28 cellular contexts compared by ENCODE assay signal in genomic region chr2:96699021-96699420, GRCh38. TPM values are rescaled to one million over a fixed set of nuclear protein-coding genes. Genes with fewer than 3 reads are reported as not detected.
"Had no signal": no experiment of that assay in that cellular context is flagged by ENCODE, and none has a peak within 500 bp of the region (broad histone marks: within the 10 kb centered on the region; RNA-seq: fewer than 3 reads in every experiment).

No MANE protein-coding gene starts in this region.

- H3K4me1 Mint-ChIP-seq: activated CD4-positive, alpha-beta T cell treated with anti-CD3 and anti-CD28 coated beads for 36 hours; activated CD4-positive, alpha-beta T cell treated with anti-CD3 and anti-CD28 coated beads, Interleukin-2, amount 10 ng/mL, durations not matched to agents 7 days and 5 days had no signal

- H3K27me3 Mint-ChIP-seq: activated CD4-positive, alpha-beta T cell treated with anti-CD3 and anti-CD28 coated beads for 36 hours; activated CD4-positive, alpha-beta T cell treated with anti-CD3 and anti-CD28 coated beads, Interleukin-2, amount 10 ng/mL, durations not matched to agents 7 days and 5 days had no signal

- H3K9me3 Mint-ChIP-seq: activated CD4-positive, alpha-beta T cell treated with anti-CD3 and anti-CD28 coated beads, Interleukin-2, amount 10 ng/mL, durations not matched to agents 7 days and 5 days; activated naive CD4-positive, alpha-beta T cell treated with anti-CD3 and anti-CD28 coated beads for 36 hours; activated naive CD4-positive, alpha-beta T cell treated with anti-CD3 and anti-CD28 coated beads, Interleukin-2, amount 50 U/mL, for 72 hours; activated T-cell treated with anti-CD3 and anti-CD28 coated beads, Interleukin-2, amount 50 U/mL, for 4 hours; T-helper 1 cell treated with Interleukin-12 subunit alpha and Interleukin-12 subunit beta and Interleukin-4 antibody, amounts not matched to agents 30 μg/mL and 1 μg/mL, for 36 hours; T-helper 2 cell treated with Interferon-gamma antibody and Interleukin-4, amounts not matched to agents 5 μg/mL and 100 μg/mL, for 36 hours had no signal

- H3K36me3 Mint-ChIP-seq: activated naive CD4-positive, alpha-beta T cell treated with anti-CD3 and anti-CD28 coated beads, Interleukin-2, amount 50 U/mL, for 72 hours had no signal

- ATAC-seq: activated CD4-positive, alpha-beta T cell treated with anti-CD3 and anti-CD28 coated beads for 36 hours; activated CD8-positive, alpha-beta T cell treated with anti-CD3 and anti-CD28 coated beads, Interleukin-2, amount 10 ng/mL, durations not matched to agents 7 days and 5 days; activated naive CD4-positive, alpha-beta T cell treated with anti-CD3 and anti-CD28 coated beads, Interleukin-2, amount 50 U/mL, for 72 hours; activated T-cell treated with anti-CD3 and anti-CD28 coated beads, Interleukin-2, amount 50 U/mL, for 4 hours; body of pancreas; K562; Panc1 had no signal

- DNase-seq: activated CD4-positive, alpha-beta T cell treated with anti-CD3 and anti-CD28 coated beads for 36 hours; activated CD4-positive, alpha-beta T cell treated with anti-CD3 and anti-CD28 coated beads, Interleukin-2, amount 10 ng/mL, durations not matched to agents 7 days and 5 days; activated CD4-positive, alpha-beta T cell treated with anti-CD3 and anti-CD28 coated beads, Interleukin-2, amount 50 U/mL, for 48 hours; activated CD8-positive, alpha-beta T cell treated with anti-CD3 and anti-CD28 coated beads, Interleukin-2, amount 10 ng/mL, durations not matched to agents 7 days and 5 days; activated gamma-delta T cell treated with Interleukin-2 at 50 U/mL for 16 hours; activated naive CD4-positive, alpha-beta T cell treated with anti-CD3 and anti-CD28 coated beads for 36 hours; activated T-cell treated with anti-CD3 and anti-CD28 coated beads, Interleukin-2, amount 50 U/mL, for 4 hours; body of pancreas; IMR-90; NCI-H1105; NCI-H1417 treated with DMSO at 0.1 percent for 48 hours; NCI-H187 treated with DMSO at 0.1 percent for 48 hours; NCI-H2081; NCI-H2171 treated with DMSO at 0.1 percent for 48 hours; NCI-H226; NCI-H446 treated with DMSO at 0.1 percent for 48 hours; NCI-H524; NCI-H69; NCI-H82; SHP77 treated with DMSO at 0.1 percent for 48 hours; SK-N-SH had no signal

- H3K27ac Mint-ChIP-seq: activated CD4-positive, alpha-beta T cell treated with anti-CD3 and anti-CD28 coated beads for 36 hours; activated CD4-positive, alpha-beta T cell treated with anti-CD3 and anti-CD28 coated beads, Interleukin-2, amount 10 ng/mL, durations not matched to agents 7 days and 5 days; activated CD8-positive, alpha-beta T cell treated with anti-CD3 and anti-CD28 coated beads, Interleukin-2, amount 10 ng/mL, durations not matched to agents 7 days and 5 days; activated naive CD4-positive, alpha-beta T cell treated with anti-CD3 and anti-CD28 coated beads for 36 hours; T-helper 1 cell treated with Interleukin-12 subunit alpha and Interleukin-12 subunit beta and Interleukin-4 antibody, amounts not matched to agents 30 μg/mL and 1 μg/mL, for 36 hours; T-helper 2 cell treated with Interferon-gamma antibody and Interleukin-4, amounts not matched to agents 5 μg/mL and 100 μg/mL, for 36 hours had no signal

- H3K4me3 Mint-ChIP-seq: activated CD4-positive, alpha-beta T cell treated with anti-CD3 and anti-CD28 coated beads for 36 hours; activated CD4-positive, alpha-beta T cell treated with anti-CD3 and anti-CD28 coated beads, Interleukin-2, amount 10 ng/mL, durations not matched to agents 7 days and 5 days; activated CD8-positive, alpha-beta T cell treated with anti-CD3 and anti-CD28 coated beads, Interleukin-2, amount 10 ng/mL, durations not matched to agents 7 days and 5 days; activated naive CD4-positive, alpha-beta T cell treated with anti-CD3 and anti-CD28 coated beads for 36 hours; activated T-cell treated with anti-CD3 and anti-CD28 coated beads, Interleukin-2, amount 50 U/mL, for 4 hours; T-helper 1 cell treated with Interleukin-12 subunit alpha and Interleukin-12 subunit beta and Interleukin-4 antibody, amounts not matched to agents 30 μg/mL and 1 μg/mL, for 36 hours; T-helper 2 cell treated with Interferon-gamma antibody and Interleukin-4, amounts not matched to agents 5 μg/mL and 100 μg/mL, for 36 hours had no signal

RNA-seq across cellular contexts. Expression of gene FER1L5, which starts 56.5 kb away (rescaled TPM):
- total RNA-seq: activated CD4-positive, alpha-beta T cell treated with anti-CD3 and anti-CD28 coated beads for 36 hours; activated CD4-positive, alpha-beta T cell treated with anti-CD3 and anti-CD28 coated beads, Interleukin-2, amount 10 ng/mL, durations not matched to agents 7 days and 5 days; activated CD8-positive, alpha-beta T cell treated with anti-CD3 and anti-CD28 coated beads, Interleukin-2, amount 10 ng/mL, durations not matched to agents 7 days and 5 days; activated naive CD4-positive, alpha-beta T cell treated with anti-CD3 and anti-CD28 coated beads for 36 hours; activated naive CD4-positive, alpha-beta T cell treated with anti-CD3 and anti-CD28 coated beads, Interleukin-2, amount 50 U/mL, for 72 hours; activated T-cell treated with anti-CD3 and anti-CD28 coated beads, Interleukin-2, amount 50 U/mL, for 4 hours; K562; RPMI7951; SJSA1 had no signal
